Comparison of ENCODE assay signal across 15 cellular contexts in genomic region chr5:50575745-50576144, GRCh38.
DNase-seq lines count a peak whose midpoint lies in the region; ATAC-seq, FAIRE-seq and TF ChIP-seq lines count a peak whose summit lies in the region.
"Had no signal": no experiment of that assay in that cellular context is flagged by ENCODE, and none has a peak within 500 bp of the region (broad histone marks: within the 10 kb centered on the region; RNA-seq: fewer than 3 reads in every experiment).

No MANE protein-coding gene starts in this region.

- H4K20me1 ChIP-seq in GM12878 (ENCODE audit: control insufficient read depth, insufficient read depth), result no peaks in the 10 kb centered on the region

- no peak overlapping the region for H3K4me3 Mint-ChIP-seq in activated CD8-positive, alpha-beta T cell treated with anti-CD3 and anti-CD28 coated beads for 36 hours
- no peak overlapping the region for H3K4me3 Mint-ChIP-seq in activated CD8-positive, alpha-beta T cell treated with anti-CD3 and anti-CD28 coated beads, Interleukin-2, amount 10 ng/mL, durations not matched to agents 7 days and 5 days

- H3K27me3 Mint-ChIP-seq in activated CD8-positive, alpha-beta T cell treated with anti-CD3 and anti-CD28 coated beads for 36 hours, result no peaks in the 10 kb centered on the region
- no peaks in the 10 kb centered on the region for H3K27me3 Mint-ChIP-seq in activated CD8-positive, alpha-beta T cell treated with anti-CD3 and anti-CD28 coated beads, Interleukin-2, amount 10 ng/mL, durations not matched to agents 7 days and 5 days (ENCODE audit: low read depth)

- H3K36me3 ChIP-seq in GM12878 (ENCODE audit: control insufficient read depth in 2 of 2, insufficient read depth in 2 of 2, low read length in 1 of 2), result no peaks in the 10 kb centered on the region
- no peaks in the 10 kb centered on the region for H3K36me3 ChIP-seq in small intestine (ENCODE audit: control insufficient read depth in 2 of 2, insufficient read depth in 2 of 2, low read length in 2 of 2)
- no peaks in the 10 kb centered on the region for H3K36me3 ChIP-seq in left ventricle myocardium inferior

- TF ChIP-seq EP300 in GM12878 (IDR thresholded peaks at IDR 0.05; ENCODE audit: borderline replicate concordance in 1 of 2, control insufficient read depth in 1 of 2, low read depth in 2 of 2, low read length in 2 of 2), result no peak

- no peaks in the 10 kb centered on the region for H3K9me3 ChIP-seq in GM12878 (replicated peaks; ENCODE audit: control insufficient read depth, insufficient read depth, low read length)
- no peaks in the 10 kb centered on the region for H3K9me3 ChIP-seq in small intestine (ENCODE audit: control insufficient read depth, low read depth)
- no peaks in the 10 kb centered on the region for H3K9me3 ChIP-seq in left ventricle myocardium inferior (replicated peaks)

- no peak overlapping the region for H3K4me2 ChIP-seq in GM12878 (ENCODE audit: control insufficient read depth, insufficient read depth)

- no peak overlapping the region for H3K9ac ChIP-seq in GM12878 (ENCODE audit: control insufficient read depth, insufficient read depth, low read length)
- H3K9ac ChIP-seq: GM23248 had no signal

- no peak for TF ChIP-seq RAD21 in GM12878 (IDR thresholded peaks at IDR 0.05; ENCODE audit: insufficient read depth, low read depth, low read length)

- H3K27me3 ChIP-seq in GM12878 (replicated peaks in 1 of 2; ENCODE audit: control insufficient read depth in 2 of 2, insufficient read depth in 2 of 2, low read length in 1 of 2), result no peaks in the 10 kb centered on the region
- H3K27me3 ChIP-seq in small intestine (ENCODE audit: control insufficient read depth in 2 of 2, insufficient read depth in 2 of 2, low read length in 2 of 2), result no peaks in the 10 kb centered on the region
- H3K27me3 ChIP-seq in left ventricle myocardium inferior (ENCODE audit: low read depth), result no peaks in the 10 kb centered on the region

- intact Hi-C loops in activated CD8-positive, alpha-beta T cell treated with anti-CD3 and anti-CD28 coated beads for 36 hours (cut with micrococcal nuclease), result no loop called here
- intact Hi-C loops in GM12878 (cut with micrococcal nuclease; ENCODE audit: unreplicated experiment) (no loop called here), left ventricle myocardium inferior (cut with micrococcal nuclease) (no loop called here)

- H3K79me2 ChIP-seq in GM12878 (ENCODE audit: control insufficient read depth, insufficient read depth, low read length), result no peaks in the 10 kb centered on the region

- CTCF ChIA-PET in activated CD8-positive, alpha-beta T cell treated with anti-CD3 and anti-CD28 coated beads for 36 hours (lab: Charles Lee), result no interaction called here
- CTCF ChIA-PET in activated CD8-positive, alpha-beta T cell treated with anti-CD3 and anti-CD28 coated beads, Interleukin-2, amount 10 ng/mL, durations not matched to agents 7 days and 5 days (lab: Charles Lee), result no interaction called here
- CTCF ChIA-PET in GM12878 (lab: Yijun Ruan, JAX), result no interaction called here

- TF ChIP-seq POLR2A in GM12878 (IDR thresholded peaks at IDR 0.05; ENCODE audit: low read depth, low read length), result no peak

- peaks cover 4% of the 10 kb centered on the region for H3K36me3 Mint-ChIP-seq in activated CD8-positive, alpha-beta T cell treated with anti-CD3 and anti-CD28 coated beads for 36 hours (ENCODE audit: low read depth)
- peaks cover 12% of the 10 kb centered on the region for H3K36me3 Mint-ChIP-seq in activated CD8-positive, alpha-beta T cell treated with anti-CD3 and anti-CD28 coated beads, Interleukin-2, amount 10 ng/mL, durations not matched to agents 7 days and 5 days (ENCODE audit: low read depth)
- no peaks in the 10 kb centered on the region for H3K36me3 Mint-ChIP-seq in activated naive CD4-positive, alpha-beta T cell treated with anti-CD3 and anti-CD28 coated beads, Interleukin-2, amount 50 U/mL, for 72 hours

- SMC1A ChIA-PET in GM12878 (lab: Charles Lee; ENCODE audit: uncharacterized antibody, unreplicated experiment), result interaction anchor here (1.3 kb wide), 1 partner anchor 176 kb away, joined by 4 read pairs; no protein-coding TSS in a partner anchor

- H3K4me1 Mint-ChIP-seq in activated CD8-positive, alpha-beta T cell treated with anti-CD3 and anti-CD28 coated beads for 36 hours (ENCODE audit: low read depth), result peaks cover 20% of the 10 kb centered on the region
- peaks cover 19% of the 10 kb centered on the region for H3K4me1 Mint-ChIP-seq in activated CD8-positive, alpha-beta T cell treated with anti-CD3 and anti-CD28 coated beads, Interleukin-2, amount 10 ng/mL, durations not matched to agents 7 days and 5 days (ENCODE audit: low read depth)

- BruUV-seq in GM12878 (replicated peaks; lab: Mats Ljungman, UMichigan), result no TSS peak

- RAD21 ChIA-PET in GM12878 (lab: Charles Lee; ENCODE audit: unreplicated experiment), result no interaction called here

- no peak for TF ChIP-seq CTCF in activated CD8-positive, alpha-beta T cell treated with anti-CD3 and anti-CD28 coated beads for 36 hours (IDR thresholded peaks at IDR 0.05)
- TF ChIP-seq CTCF in GM12878 (IDR thresholded peaks at IDR 0.05 in 2 of 3, conservative IDR thresholded peaks at IDR 0.05 in 1 of 3; ENCODE audit: control insufficient read depth in 2 of 3, extremely low read depth in 1 of 3, insufficient read depth in 1 of 3, low read depth in 3 of 3, low read length in 3 of 3), result no peak
- no peak for TF ChIP-seq CTCF in left ventricle myocardium inferior (IDR thresholded peaks at IDR 0.05; ENCODE audit: borderline replicate concordance)

- H3K27ac ChIP-seq in GM12878 (ENCODE audit: control insufficient read depth, insufficient read depth) (no peak overlapping the region), small intestine (ENCODE audit: low read depth in 1 of 2, low read length in 1 of 2) (no peak overlapping the region), left ventricle myocardium inferior (replicated peaks) (no peak overlapping the region)
- H3K27ac ChIP-seq: C4-2B, GM23248 had no signal

- FAIRE-seq in GM12878 (lab: Jason Lieb, UNC) (no peak), small intestine (lab: Jason Lieb, UNC) (peak; percentile 26)
- FAIRE-seq: K562 had no signal

- H3K4me3 ChIP-seq in GM12878 (no peak overlapping the region), small intestine (ENCODE audit: low read depth in 1 of 2, low read length in 2 of 2) (no peak overlapping the region), left ventricle myocardium inferior (no peak overlapping the region)
- H3K4me3 ChIP-seq: GM23248, K562 had no signal

- ATAC-seq in activated CD8-positive, alpha-beta T cell treated with anti-CD3 and anti-CD28 coated beads for 36 hours, result no peak
- no peak for ATAC-seq in activated CD8-positive, alpha-beta T cell treated with anti-CD3 and anti-CD28 coated beads, Interleukin-2, amount 10 ng/mL, durations not matched to agents 7 days and 5 days
- ATAC-seq in GM18868 (IDR thresholded peaks at IDR 0.05; ENCODE audit: unreplicated experiment), result peak; percentile 36
- peak; percentile 45 for ATAC-seq in GM12878
- ATAC-seq in HG03342 (IDR thresholded peaks at IDR 0.05; ENCODE audit: unreplicated experiment), result no peak
- ATAC-seq in activated naive CD4-positive, alpha-beta T cell treated with anti-CD3 and anti-CD28 coated beads, Interleukin-2, amount 50 U/mL, for 72 hours, result no peak
- ATAC-seq: K562 had no signal

- H3K4me1 ChIP-seq in GM12878 (ENCODE audit: control insufficient read depth, insufficient read depth, low read length) (no peaks in the 10 kb centered on the region), small intestine (ENCODE audit: control insufficient read depth in 2 of 2, insufficient read depth in 1 of 2, low read depth in 1 of 2, low read length in 1 of 2) (no peaks in the 10 kb centered on the region), left ventricle myocardium inferior (no peaks in the 10 kb centered on the region)

- no peak for DNase-seq in activated CD8-positive, alpha-beta T cell treated with anti-CD3 and anti-CD28 coated beads for 36 hours
- DNase-seq in activated CD8-positive, alpha-beta T cell treated with anti-CD3 and anti-CD28 coated beads, Interleukin-2, amount 10 ng/mL, durations not matched to agents 7 days and 5 days, result no peak
- DNase-seq in GM12878 (ENCODE audit: low read depth, low spot score) (no peak), small intestine (peak; percentile 11), left ventricle myocardium inferior (no peak)
- no peak for DNase-seq in activated naive CD4-positive, alpha-beta T cell treated with anti-CD3 and anti-CD28 coated beads, Interleukin-2, amount 50 U/mL, for 72 hours (ENCODE audit: low spot score in 2 of 2)
- DNase-seq: Calu3, GM23248, HCEC 1CT, NCI-H1048, NCI-H1436 treated with DMSO at 0.1 percent for 48 hours had no signal

- H3K9me3 Mint-ChIP-seq in activated CD8-positive, alpha-beta T cell treated with anti-CD3 and anti-CD28 coated beads for 36 hours, result peaks cover 9% of the 10 kb centered on the region
- peaks cover 4% of the 10 kb centered on the region for H3K9me3 Mint-ChIP-seq in activated CD8-positive, alpha-beta T cell treated with anti-CD3 and anti-CD28 coated beads, Interleukin-2, amount 10 ng/mL, durations not matched to agents 7 days and 5 days (ENCODE audit: insufficient read depth)
- peaks cover 0 to 9% of the 10 kb centered on the region in 2 donors for H3K9me3 Mint-ChIP-seq in activated naive CD4-positive, alpha-beta T cell treated with anti-CD3 and anti-CD28 coated beads, Interleukin-2, amount 50 U/mL, for 72 hours

- in situ Hi-C loops in GM12878 (cut with MboI), result no loop called here

- peak overlapping the region; percentile 58 for H3K27ac Mint-ChIP-seq in activated CD8-positive, alpha-beta T cell treated with anti-CD3 and anti-CD28 coated beads for 36 hours
- H3K27ac Mint-ChIP-seq in activated CD8-positive, alpha-beta T cell treated with anti-CD3 and anti-CD28 coated beads, Interleukin-2, amount 10 ng/mL, durations not matched to agents 7 days and 5 days, result no peak overlapping the region
- H3K27ac Mint-ChIP-seq in activated naive CD4-positive, alpha-beta T cell treated with anti-CD3 and anti-CD28 coated beads, Interleukin-2, amount 50 U/mL, for 72 hours, result no peak overlapping the region

- whole genome bisulfite sequencing in GM12878 (ENCODE audit: insufficient coverage, insufficient replicate concordance, low lambda C conversion rate, missing lambda C conversion rate), result 28% methylated on average over 3 of the region's 3 CpGs
- WGBS in small intestine, 3 donors, result 44 to 66% (median 63%) methylated on average over 3 of the region's 3 CpGs

- H2AFZ ChIP-seq in GM12878 (ENCODE audit: control insufficient read depth, low read depth, low read length), result no peak overlapping the region
- H2AFZ ChIP-seq: GM23248 had no signal

- POLR2A ChIA-PET in activated CD8-positive, alpha-beta T cell treated with anti-CD3 and anti-CD28 coated beads for 36 hours (lab: Charles Lee), result interaction anchor here (1.5 kb wide), 1 partner anchor 135 kb away, joined by 6 read pairs; the partner anchor contains the start of gene EMB
- POLR2A ChIA-PET in activated CD8-positive, alpha-beta T cell treated with anti-CD3 and anti-CD28 coated beads, Interleukin-2, amount 10 ng/mL, durations not matched to agents 7 days and 5 days (lab: Charles Lee), result no interaction called here
- POLR2A ChIA-PET in GM12878 (lab: Charles Lee), result no interaction called here

Comparison
In these comparisons a context has a peak if more than half of its experiments do, and no peak if none do; other contexts are left out.
1. ATAC-seq: peak in GM18868 (single experiment) and GM12878 (single experiment); none in activated CD8-positive, alpha-beta T cell treated with anti-CD3 and anti-CD28 coated beads for 36 hours (single experiment), activated CD8-positive, alpha-beta T cell treated with anti-CD3 and anti-CD28 coated beads, Interleukin-2, amount 10 ng/mL, durations not matched to agents 7 days and 5 days (single experiment), HG03342 (single experiment) and activated naive CD4-positive, alpha-beta T cell treated with anti-CD3 and anti-CD28 coated beads, Interleukin-2, amount 50 U/mL, for 72 hours (0 of 2).